ENCODE assay signal across 16 cellular contexts in genomic region chr7:87414400-87415188, GRCh38.
A peak's percentile ranks its signal among the peaks of the same experiment; 100 is the strongest.
DNase-seq lines count a peak whose midpoint lies in the region; ATAC-seq and TF ChIP-seq lines count a peak whose summit lies in the region.
"Had no signal": no experiment of that assay in that cellular context is flagged by ENCODE, and none has a peak within 500 bp of the region (broad histone marks: within the 10 kb centered on the region; RNA-seq: fewer than 3 reads in every experiment).

No MANE protein-coding gene starts in this region.

- H3K4me1 ChIP-seq in vagina = peaks cover 20% of the 10 kb centered on the region

- peak overlapping the region in 4 of 5 experiments; percentile 49 to 87 (median 79) for H3K27ac Mint-ChIP-seq in brain
- H3K27ac Mint-ChIP-seq: activated naive CD8-positive, alpha-beta T cell treated with anti-CD3 and anti-CD28 coated beads, Interleukin-2, amount 50 U/mL, for 24 hours had no signal

- H3K4me3 Mint-ChIP-seq in brain = no peak overlapping the region
- H3K4me3 Mint-ChIP-seq: activated naive CD8-positive, alpha-beta T cell treated with anti-CD3 and anti-CD28 coated beads, Interleukin-2, amount 50 U/mL, for 24 hours had no signal

- no peaks in the 10 kb centered on the region for H3K27me3 ChIP-seq in vagina
- H3K27me3 ChIP-seq: heart right ventricle, neutrophil, SJSA1, suprapubic skin had no signal

- no peak for ATAC-seq in HG03439 (IDR thresholded peaks at IDR 0.05; ENCODE audit: unreplicated experiment)
- ATAC-seq: activated naive CD8-positive, alpha-beta T cell treated with anti-CD3 and anti-CD28 coated beads, Interleukin-2, amount 50 U/mL, for 24 hours had no signal

- H3K36me3 ChIP-seq in vagina = no peaks in the 10 kb centered on the region
- H3K36me3 ChIP-seq: heart right ventricle, neutrophil, SJSA1, suprapubic skin had no signal

- H3K4me3 ChIP-seq in vagina = no peak overlapping the region
- H3K4me3 ChIP-seq: heart right ventricle, SJSA1, suprapubic skin had no signal

- DNase-seq in NCI-H82 (lab: John Stamatoyannopoulos, UW) = peak; percentile 27
- DNase-seq in NCI-H82 treated with DMSO at 0.1 percent for 48 hours (lab: John Stamatoyannopoulos, UW; ENCODE audit: unreplicated experiment) = no peak
- DNase-seq in left kidney (ENCODE audit: low read depth, low spot score) = peak; percentile 57
- no peak for DNase-seq in vagina (ENCODE audit: extremely low spot score in 2 of 2)
- no peak for DNase-seq in mucosa of gallbladder (ENCODE audit: low spot score)
- DNase-seq in NCI-H2196 treated with DMSO at 0.1 percent for 48 hours (lab: John Stamatoyannopoulos, UW; ENCODE audit: unreplicated experiment) = no peak
- DNase-seq: activated naive CD8-positive, alpha-beta T cell treated with anti-CD3 and anti-CD28 coated beads, Interleukin-2, amount 50 U/mL, for 24 hours; heart right ventricle; KBM-7; NCI-H1694 had no signal

- TF ChIP-seq CTCF in brain (conservative IDR thresholded peaks at IDR 0.05) = no peak
- no peak for TF ChIP-seq CTCF in vagina (IDR thresholded peaks at IDR 0.05)

- no peak for TF ChIP-seq POLR2A in vagina (IDR thresholded peaks at IDR 0.05)

- no peaks in the 10 kb centered on the region for H3K36me3 Mint-ChIP-seq in brain

- peaks cover 24% of the 10 kb centered on the region for H3K4me1 Mint-ChIP-seq in brain
- H3K4me1 Mint-ChIP-seq: activated naive CD8-positive, alpha-beta T cell treated with anti-CD3 and anti-CD28 coated beads, Interleukin-2, amount 50 U/mL, for 24 hours had no signal

- H3K27me3 Mint-ChIP-seq in brain = no peaks in the 10 kb centered on the region
- H3K27me3 Mint-ChIP-seq: activated naive CD8-positive, alpha-beta T cell treated with anti-CD3 and anti-CD28 coated beads, Interleukin-2, amount 50 U/mL, for 24 hours had no signal

- intact Hi-C loops in vagina (cut with DNase I) = loop anchor here (5.0 kb wide), 1 partner anchor 102 kb away; no protein-coding TSS in a partner anchor

- H3K9me3 Mint-ChIP-seq in brain = no peaks in the 10 kb centered on the region
- H3K9me3 Mint-ChIP-seq: activated naive CD8-positive, alpha-beta T cell treated with anti-CD3 and anti-CD28 coated beads, Interleukin-2, amount 50 U/mL, for 24 hours had no signal

- peak overlapping the region; percentile 55 for H3K27ac ChIP-seq in vagina
- H3K27ac ChIP-seq: neutrophil, SJSA1, suprapubic skin, VCaP had no signal

- H3K9me3 ChIP-seq in vagina = no peaks in the 10 kb centered on the region
- H3K9me3 ChIP-seq: heart right ventricle, neutrophil, SJSA1, suprapubic skin had no signal

Comparison
In these comparisons a context has a peak if more than half of its experiments do, and no peak if none do; other contexts are left out.
1. DNase-seq: peak in NCI-H82 (single experiment) and left kidney (single experiment); none in NCI-H82 treated with DMSO at 0.1 percent for 48 hours (single experiment), vagina (0 of 2), mucosa of gallbladder (single experiment) and NCI-H2196 treated with DMSO at 0.1 percent for 48 hours (single experiment).